Comparison of ENCODE assay signal across 22 cellular contexts in the genomic region with DNA sequence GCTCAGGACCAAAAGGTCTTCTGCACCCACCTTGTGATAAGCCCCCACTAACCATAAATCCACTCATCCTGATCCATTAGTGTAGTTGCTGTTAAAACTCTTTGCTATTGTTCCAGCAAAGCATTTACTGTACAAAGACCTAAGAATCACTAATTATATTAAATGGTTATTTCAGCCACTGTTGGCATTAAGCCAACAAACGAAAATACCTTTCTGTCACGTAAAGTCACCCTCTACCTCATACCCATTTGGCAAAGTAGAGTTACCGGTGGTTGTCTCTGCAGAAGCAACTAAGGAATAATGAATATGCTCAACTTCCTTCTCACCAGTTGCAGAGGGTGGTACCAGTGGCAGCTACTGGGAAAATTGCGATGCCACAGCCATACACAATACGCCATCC.
DNase-seq lines count a peak whose midpoint lies in the region; ATAC-seq, FAIRE-seq and TF ChIP-seq lines count a peak whose summit lies in the region.
"Had no signal": no experiment of that assay in that cellular context is flagged by ENCODE, and none has a peak within 500 bp of the region (broad histone marks: within the 10 kb centered on the region; RNA-seq: fewer than 3 reads in every experiment).

No MANE protein-coding gene starts in this region.

- POLR2A ChIA-PET in K562 (lab: Yijun Ruan, JAX), result no interaction called here

- H3K9ac ChIP-seq in K562 (ENCODE audit: insufficient read depth in 1 of 2, low read depth in 2 of 2, low read length in 2 of 2), result no peak overlapping the region
- H3K9ac ChIP-seq: BLaER1 treated with 17β-estradiol and CSF1 and Interleukin-3, amounts not matched to agents 10 nM and 100 nM had no signal

- CTCF ChIA-PET in K562 (lab: Yijun Ruan, JAX; ENCODE audit: low intra/inter-chr PET ratio), result no interaction called here

- no peak overlapping the region for H2AFZ ChIP-seq in K562 (ENCODE audit: low read depth, low read length)

- H3K36me3 ChIP-seq in K562 (ENCODE audit: control insufficient read depth, insufficient read depth, low read length), result no peaks in the 10 kb centered on the region
- H3K36me3 ChIP-seq: BE2C; BLaER1 treated with 17β-estradiol and CSF1 and Interleukin-3, amounts not matched to agents 10 nM and 100 nM; HAP-1 had no signal

- ATAC-seq in K562, result no peak
- ATAC-seq: A549 had no signal

- no peak for TF ChIP-seq RAD21 in K562 (CRISPR knock-in tag; conservative IDR thresholded peaks at IDR 0.05 in 1 of 2, IDR thresholded peaks at IDR 0.05 in 1 of 2)

- H3K79me2 ChIP-seq in K562 (ENCODE audit: control insufficient read depth, insufficient read depth, low read length), result no peaks in the 10 kb centered on the region

- no peak for TF ChIP-seq POLR2A in K562 (conservative IDR thresholded peaks at IDR 0.05)

- in situ Hi-C loops in K562 (cut with MboI), result no loop called here

- no peaks in the 10 kb centered on the region for H4K20me1 ChIP-seq in K562 (replicated peaks; ENCODE audit: control insufficient read depth, insufficient read depth, low read length)
- H4K20me1 ChIP-seq: BLaER1 treated with 17β-estradiol and CSF1 and Interleukin-3, amounts not matched to agents 10 nM and 100 nM had no signal

- no peak for TF ChIP-seq EP300 in K562 (IDR thresholded peaks at IDR 0.05; ENCODE audit: low read length)

- no peaks in the 10 kb centered on the region for H3K9me1 ChIP-seq in K562 (ENCODE audit: control insufficient read depth, insufficient read depth, low read length)

- no peaks in the 10 kb centered on the region for H3K9me3 ChIP-seq in K562 (replicated peaks; ENCODE audit: control insufficient read depth, insufficient read depth, low read depth, low read length)
- H3K9me3 ChIP-seq: BE2C, HAP-1 had no signal

- intact Hi-C loops in K562 (cut with micrococcal nuclease), result loop anchor here (10.0 kb wide), 1 partner anchor 604 kb away; no protein-coding TSS in a partner anchor

- no peak overlapping the region for H3K27ac ChIP-seq in K562 (ENCODE audit: extremely low read depth, low read depth, low read length)
- H3K27ac ChIP-seq: A549; BLaER1 treated with 17β-estradiol and CSF1 and Interleukin-3, amounts not matched to agents 10 nM and 100 nM had no signal

- H3K4me3 ChIP-seq in K562, result no peak overlapping the region
- H3K4me3 ChIP-seq: A549; BLaER1 treated with 17β-estradiol and CSF1 and Interleukin-3, amounts not matched to agents 10 nM and 100 nM; HAP-1 had no signal

- H3K27me3 ChIP-seq in K562 (ENCODE audit: control insufficient read depth in 2 of 2, insufficient read depth in 2 of 2, low read length in 2 of 2), result peaks cover 14 to 16% of the 10 kb centered on the region in 2 experiments
- H3K27me3 ChIP-seq: BE2C; BLaER1 treated with 17β-estradiol and CSF1 and Interleukin-3, amounts not matched to agents 10 nM and 100 nM had no signal

- BruUV-seq in K562 (replicated peaks; lab: Mats Ljungman, UMichigan), result no TSS peak

- WGBS in K562 (ENCODE audit: insufficient coverage, low coverage, missing lambda C conversion rate), result 0% methylated on average over 5 of the region's 5 CpGs

- DNase-seq in NCI-H82 (lab: John Stamatoyannopoulos, UW) (peak; percentile 57), NCI-H82 treated with DMSO at 0.1 percent for 48 hours (lab: John Stamatoyannopoulos, UW; ENCODE audit: unreplicated experiment) (no peak), NCI-H1105 treated with DMSO at 0.1 percent for 48 hours (lab: John Stamatoyannopoulos, UW) (peak; percentile 80), K562 (ENCODE audit: extremely low read depth in 1 of 4, low spot score in 3 of 4) (no peak), NCI-H1417 treated with DMSO at 0.1 percent for 48 hours (lab: John Stamatoyannopoulos, UW) (no peak)
- DNase-seq in effector CD4-positive, alpha-beta T cell, result no peak
- DNase-seq: 8988T; ACHN; AML-193; BE2C; CD4-positive, alpha-beta T cell; CD8-positive, alpha-beta memory T cell; DMS 273 treated with DMSO at 0.1 percent for 48 hours; DND-41; GOT3; HFFc6 had no signal

- no peak for TF ChIP-seq CTCF in K562 (IDR thresholded peaks at IDR 0.05 in 2 of 3, conservative IDR thresholded peaks at IDR 0.05 in 1 of 3; ENCODE audit: insufficient read depth in 2 of 3, low read depth in 1 of 3, low read length in 3 of 3)

- no peak overlapping the region for H3K4me2 ChIP-seq in K562 (ENCODE audit: insufficient read depth, low read length)
- H3K4me2 ChIP-seq: A549; BLaER1 treated with 17β-estradiol and CSF1 and Interleukin-3, amounts not matched to agents 10 nM and 100 nM had no signal

- H3K4me1 ChIP-seq in K562 (replicated peaks in 1 of 2; ENCODE audit: control insufficient read depth in 2 of 2, insufficient read depth in 2 of 2, low read length in 2 of 2), result no peaks in the 10 kb centered on the region
- H3K4me1 ChIP-seq: BE2C; BLaER1 treated with 17β-estradiol and CSF1 and Interleukin-3, amounts not matched to agents 10 nM and 100 nM; HAP-1 had no signal

- no peak for FAIRE-seq in K562 (lab: Jason Lieb, UNC)
- FAIRE-seq: A549, D721Med, G401.6, H54 had no signal

TF ChIP-seq in K562, 482 proteins besides CTCF, POLR2A, EP300 and RAD21:
- no peak for TF ChIP-seq ASH1L (IDR thresholded peaks at IDR 0.05; ENCODE audit: borderline replicate concordance, low read depth, partially characterized antibody)
- peak; percentile 87 for TF ChIP-seq NFIC (IDR thresholded peaks at IDR 0.05)
- TF ChIP-seq NFIX (CRISPR knock-in tag; IDR thresholded peaks at IDR 0.05; ENCODE audit: low read depth), result peak; percentile 71

Comparison
In these comparisons a context has a peak if more than half of its experiments do, and no peak if none do; other contexts are left out.
1. DNase-seq: peak in NCI-H82 (single experiment) and NCI-H1105 treated with DMSO at 0.1 percent for 48 hours (single experiment); none in NCI-H82 treated with DMSO at 0.1 percent for 48 hours (single experiment), K562 (0 of 4), NCI-H1417 treated with DMSO at 0.1 percent for 48 hours (single experiment) and effector CD4-positive, alpha-beta T cell (single experiment).